Comparison of ENCODE assay signal across 13 cellular contexts in genomic region chr3:136938334-136938733, GRCh38. TPM values are rescaled to one million over a fixed set of nuclear protein-coding genes. Genes with fewer than 3 reads are reported as not detected.
A peak's percentile ranks its signal among the peaks of the same experiment; 100 is the strongest.
DNase-seq lines count a peak whose midpoint lies in the region; TF ChIP-seq lines count a peak whose summit lies in the region.
"Had no signal": no experiment of that assay in that cellular context is flagged by ENCODE, and none has a peak within 500 bp of the region (broad histone marks: within the 10 kb centered on the region; RNA-seq: fewer than 3 reads in every experiment).

No MANE protein-coding gene starts in this region.

- no peak overlapping the region for H3K18ac ChIP-seq in trophoblast cell (ENCODE audit: low read length)

- no peak overlapping the region for H2AK5ac ChIP-seq in trophoblast cell (ENCODE audit: low read length)

- no peak overlapping the region for H3K4ac ChIP-seq in trophoblast cell (ENCODE audit: low read depth, low read length)

- H4K12ac ChIP-seq in trophoblast cell (ENCODE audit: low read depth, low read length) = no peak overlapping the region

- no peak for TF ChIP-seq CTCF in endothelial cell (IDR thresholded peaks at IDR 0.05; ENCODE audit: unreplicated experiment)
- no peak for TF ChIP-seq CTCF in esophagus muscularis mucosa (IDR thresholded peaks at IDR 0.05)

- no peak overlapping the region for H3K23ac ChIP-seq in trophoblast cell (ENCODE audit: low read length)

- no peaks in the 10 kb centered on the region for H3K9me3 ChIP-seq in trophoblast cell (ENCODE audit: insufficient read depth, low read depth, low read length)
- no peaks in the 10 kb centered on the region for H3K9me3 ChIP-seq in esophagus muscularis mucosa
- H3K9me3 ChIP-seq: sigmoid colon, thyroid gland had no signal

- TF ChIP-seq EP300 in esophagus muscularis mucosa (IDR thresholded peaks at IDR 0.05) = no peak

- H2BK5ac ChIP-seq in trophoblast cell (ENCODE audit: low read depth, low read length, poor library complexity) = no peak overlapping the region

- H3K4me3 Mint-ChIP-seq in endothelial cell (ENCODE audit: unreplicated experiment) = no peak overlapping the region

- H3K79me2 ChIP-seq in trophoblast cell (ENCODE audit: control insufficient read depth, insufficient read depth, low read length, poor library complexity) = no peaks in the 10 kb centered on the region

- peak overlapping the region; percentile 16 for H3K27ac Mint-ChIP-seq in endothelial cell (ENCODE audit: unreplicated experiment)

- no peak overlapping the region for H3K27ac ChIP-seq in trophoblast cell (ENCODE audit: low read depth, low read length)
- no peak overlapping the region for H3K27ac ChIP-seq in esophagus muscularis mucosa (replicated peaks in 1 of 4)
- H3K27ac ChIP-seq: thyroid gland had no signal

- H3K79me1 ChIP-seq in trophoblast cell (ENCODE audit: low read length) = no peaks in the 10 kb centered on the region

- H3K4me3 ChIP-seq in trophoblast cell (ENCODE audit: low read depth, low read length) (no peak overlapping the region), esophagus muscularis mucosa (no peak overlapping the region)
- H3K4me3 ChIP-seq: sigmoid colon, thyroid gland had no signal

- H3K9ac ChIP-seq in trophoblast cell (ENCODE audit: low read length) = no peak overlapping the region

- no peaks in the 10 kb centered on the region for H3K27me3 Mint-ChIP-seq in endothelial cell (ENCODE audit: unreplicated experiment)
- H3K27me3 Mint-ChIP-seq: naive thymus-derived CD4-positive, alpha-beta T cell had no signal

- TF ChIP-seq POLR2A in esophagus muscularis mucosa (IDR thresholded peaks at IDR 0.05; ENCODE audit: low read depth) = no peak

- no peak overlapping the region for H3K14ac ChIP-seq in trophoblast cell (ENCODE audit: low read length)

- no peak overlapping the region for H2BK120ac ChIP-seq in trophoblast cell (ENCODE audit: insufficient read depth, low read length, poor library complexity)

- H3K4me1 Mint-ChIP-seq in endothelial cell (ENCODE audit: unreplicated experiment) = peaks cover 11% of the 10 kb centered on the region

- intact Hi-C loops in esophagus muscularis mucosa (cut with DNase I) = no loop called here

- H3K36me3 ChIP-seq in trophoblast cell (ENCODE audit: control insufficient read depth in 1 of 2, insufficient read depth in 2 of 2, low read length in 2 of 2) (peaks cover 0 to 4% of the 10 kb centered on the region in 2 experiments), esophagus muscularis mucosa (peaks cover 0 to 11% (median 0%) of the 10 kb centered on the region in 4 donors)
- H3K36me3 ChIP-seq: sigmoid colon, thyroid gland had no signal

- H4K91ac ChIP-seq in trophoblast cell (ENCODE audit: low read depth, low read length) = no peak overlapping the region

- H3K4me1 ChIP-seq in trophoblast cell (ENCODE audit: control insufficient read depth in 1 of 2, insufficient read depth in 2 of 2, low read length in 2 of 2) = peaks cover 6% of the 10 kb centered on the region in 2 experiments
- peaks cover 18 to 66% (median 49%) of the 10 kb centered on the region in 4 donors for H3K4me1 ChIP-seq in esophagus muscularis mucosa

- no peak overlapping the region for H3K4me2 ChIP-seq in trophoblast cell (ENCODE audit: low read length)

- H2AFZ ChIP-seq in trophoblast cell (ENCODE audit: insufficient read depth, low read length, poor library complexity) = no peak overlapping the region

- no peak overlapping the region for H4K8ac ChIP-seq in trophoblast cell (ENCODE audit: low read depth, low read length)

- DNase-seq in SIG-M5 treated with dmso at 0.1 percent for 504 hours (lab: John Stamatoyannopoulos, UW; ENCODE audit: unreplicated experiment) (peak; percentile 28), SIG-M5 (lab: John Stamatoyannopoulos, UW) (no peak), OCI-M1 (lab: John Stamatoyannopoulos, UW) (peak; percentile 38), endothelial cell (ENCODE audit: low spot score) (no peak), trophoblast cell (peak; percentile 10 to 72), RPMI8226 (no peak), esophagus muscularis mucosa (ENCODE audit: extremely low spot score) (no peak)
- DNase-seq in stimulated activated naive CD4-positive, alpha-beta T cell (lab: John Stamatoyannopoulos, UW) = no peak
- DNase-seq: DMS79; KG1; naive thymus-derived CD4-positive, alpha-beta T cell; sigmoid colon; thyroid gland had no signal

- peaks cover 22% of the 10 kb centered on the region for H3K36me3 Mint-ChIP-seq in endothelial cell (ENCODE audit: low read depth, unreplicated experiment)

- no peak overlapping the region for H2BK12ac ChIP-seq in trophoblast cell (ENCODE audit: low read length)

- no peaks in the 10 kb centered on the region for H3K9me3 Mint-ChIP-seq in endothelial cell (ENCODE audit: unreplicated experiment)

- H3K27me3 ChIP-seq in trophoblast cell (ENCODE audit: insufficient read depth, low read length) = no peaks in the 10 kb centered on the region
- H3K27me3 ChIP-seq in esophagus muscularis mucosa = no peaks in the 10 kb centered on the region
- H3K27me3 ChIP-seq: sigmoid colon, thyroid gland had no signal

RNA-seq across cellular contexts. Expression of gene IL20RB, which starts 19.4 kb away (rescaled TPM):
- total RNA-seq in endothelial cell (ENCODE audit: unreplicated experiment) = 2.9 TPM
- polyA plus RNA-seq in trophoblast cell (2013) = 2.5 and 2.8 TPM in 2 replicates
- 1 to 10 TPM in 2 of 4 donors, under 1 TPM in 2; 0.75 to 1.4 (median 1.1) TPM for total RNA-seq in esophagus muscularis mucosa

Comparison
In these comparisons a context has a peak if more than half of its experiments do, and no peak if none do; other contexts are left out.
1. DNase-seq: peak in SIG-M5 treated with dmso at 0.1 percent for 504 hours (single experiment), OCI-M1 (single experiment) and trophoblast cell (2 of 2); none in SIG-M5 (single experiment), endothelial cell (single experiment), RPMI8226 (single experiment), stimulated activated naive CD4-positive, alpha-beta T cell (0 of 6) and esophagus muscularis mucosa (single experiment).